In the genomic region with DNA sequence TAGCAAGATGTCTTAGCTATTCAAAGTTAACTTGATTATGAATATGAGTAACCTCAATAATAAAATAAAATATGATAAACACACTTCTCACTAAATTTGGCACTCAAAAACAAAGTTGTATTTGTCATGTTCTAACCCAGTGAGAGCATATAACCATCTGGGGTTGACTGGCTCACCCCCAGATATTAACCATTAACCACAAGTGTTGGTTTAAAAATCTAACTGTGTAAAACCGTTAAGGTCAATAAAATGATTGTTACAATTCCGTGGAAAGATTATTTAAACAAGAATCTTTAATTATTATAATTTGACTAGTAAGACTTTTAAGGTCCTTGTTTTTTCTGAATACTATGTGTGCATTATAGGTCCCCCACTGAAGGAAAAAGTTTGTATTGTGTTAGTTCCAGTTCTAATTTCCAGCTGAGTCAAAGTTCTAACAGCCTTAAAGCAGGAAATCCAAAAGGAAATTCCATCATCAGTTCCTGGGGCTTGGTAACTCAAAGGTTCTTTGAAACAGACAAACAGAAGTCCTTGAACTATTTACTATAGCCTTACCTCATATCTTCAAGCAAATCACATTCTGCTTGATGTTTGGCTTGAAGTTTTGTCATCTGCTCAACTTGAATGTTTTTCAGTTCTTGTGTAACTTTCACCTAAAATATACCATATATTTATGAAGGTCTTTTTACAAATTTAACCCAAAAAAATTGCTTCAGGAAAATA, we compare ENCODE assay signal across 9 cellular contexts.
A peak's percentile ranks its signal among the peaks of the same experiment; 100 is the strongest.
DNase-seq lines count a peak whose midpoint lies in the region; ATAC-seq and TF ChIP-seq lines count a peak whose summit lies in the region.
"Had no signal": no experiment of that assay in that cellular context is flagged by ENCODE, and none has a peak within 500 bp of the region (broad histone marks: within the 10 kb centered on the region; RNA-seq: fewer than 3 reads in every experiment).

No MANE protein-coding gene starts in this region.

- H3K4me1 ChIP-seq in BLaER1 treated with 17β-estradiol and CSF1 and Interleukin-3, amounts not matched to agents 10 nM and 100 nM, result peaks cover 48 to 67% (median 57%) of the 10 kb centered on the region in 10 experiments

- H3K27me3 ChIP-seq in BLaER1 treated with 17β-estradiol and CSF1 and Interleukin-3, amounts not matched to agents 10 nM and 100 nM, result no peaks in the 10 kb centered on the region

- no peaks in the 10 kb centered on the region for H3K27me3 Mint-ChIP-seq in nephron progenitor cell (ENCODE audit: low read depth, poor library complexity)

- peak overlapping the region; percentile 83 to 96 (median 95); a peak in 21 of 22 replicates for H3K9ac ChIP-seq in BLaER1 treated with 17β-estradiol and CSF1 and Interleukin-3, amounts not matched to agents 10 nM and 100 nM

- peaks cover 38% of the 10 kb centered on the region for H3K36me3 Mint-ChIP-seq in nephron progenitor cell (ENCODE audit: low read depth)

- peaks cover 0 to 67% (median 24%) of the 10 kb centered on the region in 11 experiments; a peak in 15 of 22 replicates for H4K20me1 ChIP-seq in BLaER1 treated with 17β-estradiol and CSF1 and Interleukin-3, amounts not matched to agents 10 nM and 100 nM

- peak overlapping the region; percentile 94 for H3K4me3 Mint-ChIP-seq in nephron progenitor cell

- peak overlapping the region; percentile 76 to 99 (median 92); a peak in 19 of 20 replicates for H3K4me3 ChIP-seq in BLaER1 treated with 17β-estradiol and CSF1 and Interleukin-3, amounts not matched to agents 10 nM and 100 nM

- no peak overlapping the region for H3K27ac Mint-ChIP-seq in nephron progenitor cell

- peak overlapping the region; percentile 86 to 96 (median 94) for H3K27ac ChIP-seq in BLaER1 treated with 17β-estradiol and CSF1 and Interleukin-3, amounts not matched to agents 10 nM and 100 nM
- H3K27ac ChIP-seq in KOPT-K1 (ENCODE audit: low read depth, low read length, poor library complexity, severe bottlenecking) (peak overlapping the region; percentile 99), cingulate gyrus (ENCODE audit: low read depth, low read length) (peak overlapping the region; percentile 1)

- peaks cover 28 to 54% (median 35%) of the 10 kb centered on the region in 11 experiments; a peak in 21 of 22 replicates for H3K36me3 ChIP-seq in BLaER1 treated with 17β-estradiol and CSF1 and Interleukin-3, amounts not matched to agents 10 nM and 100 nM
- H3K36me3 ChIP-seq in KOPT-K1 (ENCODE audit: insufficient read depth, low read length), result peaks cover 46% of the 10 kb centered on the region

- no peaks in the 10 kb centered on the region for H3K9me3 Mint-ChIP-seq in nephron progenitor cell

- no peak for ATAC-seq in GM18517 (IDR thresholded peaks at IDR 0.05; ENCODE audit: unreplicated experiment)
- ATAC-seq in HG02970 (IDR thresholded peaks at IDR 0.05; ENCODE audit: low FRiP score, unreplicated experiment), result no peak

- no peak for DNase-seq in nephron progenitor cell
- DNase-seq in GM10266 (ENCODE audit: extremely low spot score), result no peak
- no peak for DNase-seq in putamen (ENCODE audit: low spot score)
- DNase-seq: NCI-H446 had no signal

- peak overlapping the region; percentile 77 to 97 (median 88) for H3K4me2 ChIP-seq in BLaER1 treated with 17β-estradiol and CSF1 and Interleukin-3, amounts not matched to agents 10 nM and 100 nM

- no peaks in the 10 kb centered on the region for H3K9me3 ChIP-seq in BLaER1 treated with 17β-estradiol and CSF1 and Interleukin-3, amounts not matched to agents 10 nM and 100 nM (replicated peaks in 1 of 11)
- H3K9me3 ChIP-seq in KOPT-K1 (ENCODE audit: insufficient read depth, low read length, poor library complexity, severe bottlenecking), result no peaks in the 10 kb centered on the region

- TF ChIP-seq CTCF in nephron progenitor cell (IDR thresholded peaks at IDR 0.05), result no peak
- no peak for TF ChIP-seq CTCF in GM10266 (IDR thresholded peaks at IDR 0.05; ENCODE audit: control insufficient read depth, insufficient read depth, low read depth, missing control alignments)

- peaks cover 42% of the 10 kb centered on the region for H3K4me1 Mint-ChIP-seq in nephron progenitor cell

Comparison
In these comparisons a context has a peak if more than half of its experiments do, and no peak if none do; other contexts are left out.
1. H3K27ac ChIP-seq: peak in every context shown above with its lines; median percentile 99 in KOPT-K1; 94 in BLaER1 treated with 17β-estradiol and CSF1 and Interleukin-3, amounts not matched to agents 10 nM and 100 nM; 1 in cingulate gyrus.